1 cellular context compared by ENCODE assay signal in genomic region chr12:62466596-62467411, GRCh38.
A peak's percentile ranks its signal among the peaks of the same experiment; 100 is the strongest.
TF ChIP-seq lines count a peak whose summit lies in the region.

A gene with protein sequence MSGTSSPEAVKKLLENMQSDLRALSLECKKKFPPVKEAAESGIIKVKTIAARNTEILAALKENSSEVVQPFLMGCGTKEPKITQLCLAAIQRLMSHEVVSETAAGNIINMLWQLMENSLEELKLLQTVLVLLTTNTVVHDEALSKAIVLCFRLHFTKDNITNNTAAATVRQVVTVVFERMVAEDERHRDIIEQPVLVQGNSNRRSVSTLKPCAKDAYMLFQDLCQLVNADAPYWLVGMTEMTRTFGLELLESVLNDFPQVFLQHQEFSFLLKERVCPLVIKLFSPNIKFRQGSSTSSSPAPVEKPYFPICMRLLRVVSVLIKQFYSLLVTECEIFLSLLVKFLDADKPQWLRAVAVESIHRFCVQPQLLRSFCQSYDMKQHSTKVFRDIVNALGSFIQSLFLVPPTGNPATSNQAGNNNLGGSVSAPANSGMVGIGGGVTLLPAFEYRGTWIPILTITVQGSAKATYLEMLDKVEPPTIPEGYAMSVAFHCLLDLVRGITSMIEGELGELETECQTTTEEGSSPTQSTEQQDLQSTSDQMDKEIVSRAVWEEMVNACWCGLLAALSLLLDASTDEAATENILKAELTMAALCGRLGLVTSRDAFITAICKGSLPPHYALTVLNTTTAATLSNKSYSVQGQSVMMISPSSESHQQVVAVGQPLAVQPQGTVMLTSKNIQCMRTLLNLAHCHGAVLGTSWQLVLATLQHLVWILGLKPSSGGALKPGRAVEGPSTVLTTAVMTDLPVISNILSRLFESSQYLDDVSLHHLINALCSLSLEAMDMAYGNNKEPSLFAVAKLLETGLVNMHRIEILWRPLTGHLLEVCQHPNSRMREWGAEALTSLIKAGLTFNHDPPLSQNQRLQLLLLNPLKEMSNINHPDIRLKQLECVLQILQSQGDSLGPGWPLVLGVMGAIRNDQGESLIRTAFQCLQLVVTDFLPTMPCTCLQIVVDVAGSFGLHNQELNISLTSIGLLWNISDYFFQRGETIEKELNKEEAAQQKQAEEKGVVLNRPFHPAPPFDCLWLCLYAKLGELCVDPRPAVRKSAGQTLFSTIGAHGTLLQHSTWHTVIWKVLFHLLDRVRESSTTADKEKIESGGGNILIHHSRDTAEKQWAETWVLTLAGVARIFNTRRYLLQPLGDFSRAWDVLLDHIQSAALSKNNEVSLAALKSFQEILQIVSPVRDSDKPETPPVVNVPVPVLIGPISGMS (N-terminal part only) (plus strand): TSS chr12:62466826. CDS start chr12:62467208, 382 bp downstream.

TF ChIP-seq in K562, 482 proteins besides CTCF, POLR2A, EP300 and RAD21 (continued from another document):
- TF ChIP-seq, protein P1, sequence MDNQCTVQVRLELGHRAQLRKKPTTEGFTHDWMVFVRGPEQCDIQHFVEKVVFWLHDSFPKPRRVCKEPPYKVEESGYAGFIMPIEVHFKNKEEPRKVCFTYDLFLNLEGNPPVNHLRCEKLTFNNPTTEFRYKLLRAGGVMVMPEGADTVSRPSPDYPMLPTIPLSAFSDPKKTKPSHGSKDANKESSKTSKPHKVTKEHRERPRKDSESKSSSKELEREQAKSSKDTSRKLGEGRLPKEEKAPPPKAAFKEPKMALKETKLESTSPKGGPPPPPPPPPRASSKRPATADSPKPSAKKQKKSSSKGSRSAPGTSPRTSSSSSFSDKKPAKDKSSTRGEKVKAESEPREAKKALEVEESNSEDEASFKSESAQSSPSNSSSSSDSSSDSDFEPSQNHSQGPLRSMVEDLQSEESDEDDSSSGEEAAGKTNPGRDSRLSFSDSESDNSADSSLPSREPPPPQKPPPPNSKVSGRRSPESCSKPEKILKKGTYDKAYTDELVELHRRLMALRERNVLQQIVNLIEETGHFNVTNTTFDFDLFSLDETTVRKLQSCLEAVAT (IDR thresholded peaks at IDR 0.05): no peak; a peak in 1 of 4 replicates
- TF ChIP-seq ZNF444 (CRISPR knock-in tag; IDR thresholded peaks at IDR 0.05): no peak
- TF ChIP-seq HNRNPLL (IDR thresholded peaks at IDR 0.05; ENCODE audit: low read depth, low read length, poor library complexity, severe bottlenecking): peak; percentile 38
- no peak for TF ChIP-seq ZNF217 (CRISPR knock-in tag; IDR thresholded peaks at IDR 0.05)
- TF ChIP-seq EGR1 (conservative IDR thresholded peaks at IDR 0.05): peak; percentile 34; the same call in 1 of the 2 replicates
- no peak for TF ChIP-seq IFI16 (CRISPR knock-in tag; IDR thresholded peaks at IDR 0.05)
- peak in 1 of 2 experiments; percentile 64; a peak in 2 of 4 replicates for TF ChIP-seq HDAC1 (IDR thresholded peaks at IDR 0.05)
- TF ChIP-seq ZFX (CRISPR knock-in tag; IDR thresholded peaks at IDR 0.05): peak; percentile 89
- peak; percentile 91 for TF ChIP-seq KDM5B (IDR thresholded peaks at IDR 0.05; ENCODE audit: insufficient replicate concordance, low read depth, low read length)
- no peak for TF ChIP-seq ELK3 (CRISPR knock-in tag; IDR thresholded peaks at IDR 0.05)
- TF ChIP-seq, protein P2, sequence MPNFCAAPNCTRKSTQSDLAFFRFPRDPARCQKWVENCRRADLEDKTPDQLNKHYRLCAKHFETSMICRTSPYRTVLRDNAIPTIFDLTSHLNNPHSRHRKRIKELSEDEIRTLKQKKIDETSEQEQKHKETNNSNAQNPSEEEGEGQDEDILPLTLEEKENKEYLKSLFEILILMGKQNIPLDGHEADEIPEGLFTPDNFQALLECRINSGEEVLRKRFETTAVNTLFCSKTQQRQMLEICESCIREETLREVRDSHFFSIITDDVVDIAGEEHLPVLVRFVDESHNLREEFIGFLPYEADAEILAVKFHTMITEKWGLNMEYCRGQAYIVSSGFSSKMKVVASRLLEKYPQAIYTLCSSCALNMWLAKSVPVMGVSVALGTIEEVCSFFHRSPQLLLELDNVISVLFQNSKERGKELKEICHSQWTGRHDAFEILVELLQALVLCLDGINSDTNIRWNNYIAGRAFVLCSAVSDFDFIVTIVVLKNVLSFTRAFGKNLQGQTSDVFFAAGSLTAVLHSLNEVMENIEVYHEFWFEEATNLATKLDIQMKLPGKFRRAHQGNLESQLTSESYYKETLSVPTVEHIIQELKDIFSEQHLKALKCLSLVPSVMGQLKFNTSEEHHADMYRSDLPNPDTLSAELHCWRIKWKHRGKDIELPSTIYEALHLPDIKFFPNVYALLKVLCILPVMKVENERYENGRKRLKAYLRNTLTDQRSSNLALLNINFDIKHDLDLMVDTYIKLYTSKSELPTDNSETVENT (CRISPR knock-in tag; IDR thresholded peaks at IDR 0.05): peak; percentile 51; the same call in 1 of the 2 replicates
- TF ChIP-seq FIP1L1 (IDR thresholded peaks at IDR 0.05; ENCODE audit: low read depth, low read length, poor library complexity, severe bottlenecking): peak; percentile 70
- no peak for TF ChIP-seq KDM2B (CRISPR knock-in tag; IDR thresholded peaks at IDR 0.05)
- no peak for TF ChIP-seq ZNF3 (CRISPR knock-in tag; IDR thresholded peaks at IDR 0.05)
- TF ChIP-seq MAFF (IDR thresholded peaks at IDR 0.05; ENCODE audit: low read length): no peak
- peak; percentile 24; the same call in 1 of the 2 replicates for TF ChIP-seq ATF3 (IDR thresholded peaks at IDR 0.05)
- TF ChIP-seq ATF3 (CRISPR knock-in tag; conservative IDR thresholded peaks at IDR 0.05): peak; percentile 76; the same call in 1 of the 2 replicates
- TF ChIP-seq, protein P3, sequence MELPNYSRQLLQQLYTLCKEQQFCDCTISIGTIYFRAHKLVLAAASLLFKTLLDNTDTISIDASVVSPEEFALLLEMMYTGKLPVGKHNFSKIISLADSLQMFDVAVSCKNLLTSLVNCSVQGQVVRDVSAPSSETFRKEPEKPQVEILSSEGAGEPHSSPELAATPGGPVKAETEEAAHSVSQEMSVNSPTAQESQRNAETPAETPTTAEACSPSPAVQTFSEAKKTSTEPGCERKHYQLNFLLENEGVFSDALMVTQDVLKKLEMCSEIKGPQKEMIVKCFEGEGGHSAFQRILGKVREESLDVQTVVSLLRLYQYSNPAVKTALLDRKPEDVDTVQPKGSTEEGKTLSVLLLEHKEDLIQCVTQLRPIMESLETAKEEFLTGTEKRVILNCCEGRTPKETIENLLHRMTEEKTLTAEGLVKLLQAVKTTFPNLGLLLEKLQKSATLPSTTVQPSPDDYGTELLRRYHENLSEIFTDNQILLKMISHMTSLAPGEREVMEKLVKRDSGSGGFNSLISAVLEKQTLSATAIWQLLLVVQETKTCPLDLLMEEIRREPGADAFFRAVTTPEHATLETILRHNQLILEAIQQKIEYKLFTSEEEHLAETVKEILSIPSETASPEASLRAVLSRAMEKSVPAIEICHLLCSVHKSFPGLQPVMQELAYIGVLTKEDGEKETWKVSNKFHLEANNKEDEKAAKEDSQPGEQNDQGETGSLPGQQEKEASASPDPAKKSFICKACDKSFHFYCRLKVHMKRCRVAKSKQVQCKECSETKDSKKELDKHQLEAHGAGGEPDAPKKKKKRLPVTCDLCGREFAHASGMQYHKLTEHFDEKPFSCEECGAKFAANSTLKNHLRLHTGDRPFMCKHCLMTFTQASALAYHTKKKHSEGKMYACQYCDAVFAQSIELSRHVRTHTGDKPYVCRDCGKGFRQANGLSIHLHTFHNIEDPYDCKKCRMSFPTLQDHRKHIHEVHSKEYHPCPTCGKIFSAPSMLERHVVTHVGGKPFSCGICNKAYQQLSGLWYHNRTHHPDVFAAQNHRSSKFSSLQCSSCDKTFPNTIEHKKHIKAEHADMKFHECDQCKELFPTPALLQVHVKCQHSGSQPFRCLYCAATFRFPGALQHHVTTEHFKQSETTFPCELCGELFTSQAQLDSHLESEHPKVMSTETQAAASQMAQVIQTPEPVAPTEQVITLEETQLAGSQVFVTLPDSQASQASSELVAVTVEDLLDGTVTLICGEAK (IDR thresholded peaks at IDR 0.05): peak; percentile 85
- TF ChIP-seq, protein P3 (CRISPR knock-in tag; IDR thresholded peaks at IDR 0.05): no peak
- TF ChIP-seq NFXL1 (CRISPR knock-in tag; IDR thresholded peaks at IDR 0.05): no peak
- TF ChIP-seq TAF1 (IDR thresholded peaks at IDR 0.05; ENCODE audit: control insufficient read depth, extremely low read depth, insufficient read depth, low read length, severe bottlenecking): peak; percentile 92
- no peak for TF ChIP-seq TCF7L2 (IDR thresholded peaks at IDR 0.05; ENCODE audit: low read depth, low read length)
- TF ChIP-seq ELF1 (tag; IDR thresholded peaks at IDR 0.05): peak; percentile 98
- TF ChIP-seq RBBP5 (IDR thresholded peaks at IDR 0.05; ENCODE audit: borderline replicate concordance, insufficient read depth, low read length, poor library complexity, severe bottlenecking): peak; percentile 97
- TF ChIP-seq HDAC8 (tag; IDR thresholded peaks at IDR 0.05): no peak
- TF ChIP-seq ZNF785 (CRISPR knock-in tag; IDR thresholded peaks at IDR 0.05): no peak
- no peak for TF ChIP-seq ZNF780A (CRISPR knock-in tag; IDR thresholded peaks at IDR 0.05)
- no peak for TF ChIP-seq ZNF253 (CRISPR knock-in tag; conservative IDR thresholded peaks at IDR 0.05)
TF ChIP-seq in K562: peak in this region for 110.
